4 cellular contexts compared by ENCODE assay signal in genomic region chr17:19566176-19566575, GRCh38.
"Had no signal": no experiment of that assay in that cellular context is flagged by ENCODE, and none has a peak within 500 bp of the region (broad histone marks: within the 10 kb centered on the region; RNA-seq: fewer than 3 reads in every experiment).

No MANE protein-coding gene starts in this region.

- ATAC-seq: HCT116 had no signal

- H3K27ac ChIP-seq: GM23248 had no signal

- H3K4me3 ChIP-seq: GM23248, GM23338, HAP-1 had no signal

- H3K9me3 ChIP-seq: HAP-1 had no signal

- H3K4me1 ChIP-seq: HAP-1 had no signal

- H3K36me3 ChIP-seq: HAP-1 had no signal
